ENCODE assay signal across 11 cellular contexts in the genomic region with DNA sequence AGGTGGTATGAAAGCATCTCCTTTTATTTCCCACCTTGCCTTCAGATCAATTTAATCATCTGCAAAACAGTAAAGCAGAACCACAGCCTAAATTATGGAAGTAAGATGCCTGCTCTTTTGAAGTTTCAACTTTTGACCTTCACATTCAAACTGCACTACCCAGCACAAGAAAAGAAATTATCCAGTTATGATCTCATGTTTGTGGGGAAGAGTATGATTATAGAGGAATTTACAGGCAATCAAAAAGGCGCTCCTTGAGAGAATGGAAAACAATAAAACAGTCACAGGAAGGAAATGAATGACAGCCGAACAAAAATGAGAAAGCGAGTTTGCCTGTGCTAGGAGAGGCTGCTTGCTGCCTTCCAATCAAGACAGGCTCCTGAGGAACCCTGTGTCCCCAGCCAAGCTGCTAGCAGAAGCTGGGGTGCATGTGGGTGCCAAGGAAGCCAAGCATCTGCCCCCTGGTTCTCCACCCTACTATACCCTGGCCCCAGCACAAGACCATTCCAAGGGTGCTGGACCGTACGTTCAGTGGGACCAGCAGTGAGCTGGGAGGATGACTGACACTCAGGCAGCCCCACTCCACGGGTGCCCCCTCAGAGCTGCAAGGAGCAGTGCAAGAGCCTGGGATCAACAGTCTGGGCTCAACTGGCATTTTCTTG. TPM values are rescaled to one million over a fixed set of nuclear protein-coding genes. Genes with fewer than 3 reads are reported as not detected.
DNase-seq lines count a peak whose midpoint lies in the region; ATAC-seq and TF ChIP-seq lines count a peak whose summit lies in the region.
"Had no signal": no experiment of that assay in that cellular context is flagged by ENCODE, and none has a peak within 500 bp of the region (broad histone marks: within the 10 kb centered on the region; RNA-seq: fewer than 3 reads in every experiment).

No MANE protein-coding gene starts in this region.

- DNase-seq in G401 (ENCODE audit: low spot score) (peak; percentile 37), RPMI7951 (ENCODE audit: low read depth) (peak; percentile 24), dermis blood vessel endothelial cell (peak; percentile 81), psoas muscle (no peak), activated gamma-delta T cell (lab: John Stamatoyannopoulos, UW) (no peak), esophagus muscularis mucosa (ENCODE audit: extremely low spot score) (no peak)
- DNase-seq: activated naive CD8-positive, alpha-beta T cell treated with anti-CD3 and anti-CD28 coated beads, Interleukin-2, amount 50 U/mL, for 24 hours; Right ventricle myocardium superior; stimulated activated CD4-positive, alpha-beta T cell treated with anti-CD3 and anti-CD28 coated beads, Interleukin-4, amount 100 ng/mL, for 1 hour had no signal

- peak overlapping the region; percentile 60 for H3K27ac ChIP-seq in psoas muscle
- H3K27ac ChIP-seq in gastroesophageal sphincter = no peak overlapping the region
- no peak overlapping the region for H3K27ac ChIP-seq in esophagus muscularis mucosa (replicated peaks in 1 of 4)

- H3K4me3 ChIP-seq in psoas muscle = no peak overlapping the region
- no peak overlapping the region for H3K4me3 ChIP-seq in gastroesophageal sphincter
- no peak overlapping the region for H3K4me3 ChIP-seq in esophagus muscularis mucosa

- WGBS in psoas muscle, 3 donors = 71 to 78% (median 72%) methylated on average over 6 of the region's 6 CpGs
- WGBS in gastroesophageal sphincter (ENCODE audit: low coverage in 1 of 2), 2 donors = 57 to 87% methylated on average over 3 of the region's 6 CpGs
- 78% methylated on average over 6 of the region's 6 CpGs for WGBS in esophagus muscularis mucosa

- TF ChIP-seq EP300 in gastroesophageal sphincter (IDR thresholded peaks at IDR 0.05) = no peak
- TF ChIP-seq EP300 in esophagus muscularis mucosa (IDR thresholded peaks at IDR 0.05) = no peak

- in situ Hi-C loops in G401 (cut with HindIII; ENCODE audit: low sequenced_read_pairs) = no loop called here

- H3K9me3 ChIP-seq in psoas muscle (no peaks in the 10 kb centered on the region), gastroesophageal sphincter (no peaks in the 10 kb centered on the region), esophagus muscularis mucosa (no peaks in the 10 kb centered on the region)

- ATAC-seq in psoas muscle (no peak), gastroesophageal sphincter (no peak), GM21529 (IDR thresholded peaks at IDR 0.05; ENCODE audit: unreplicated experiment) (no peak)
- ATAC-seq: activated naive CD8-positive, alpha-beta T cell treated with anti-CD3 and anti-CD28 coated beads, Interleukin-2, amount 50 U/mL, for 24 hours had no signal

- H3K4me1 ChIP-seq in psoas muscle = peaks cover 11% of the 10 kb centered on the region
- no peaks in the 10 kb centered on the region for H3K4me1 ChIP-seq in gastroesophageal sphincter
- no peaks in the 10 kb centered on the region for H3K4me1 ChIP-seq in esophagus muscularis mucosa

- H3K27me3 ChIP-seq in psoas muscle (ENCODE audit: insufficient read depth in 3 of 3, low read length in 2 of 3) = no peaks in the 10 kb centered on the region
- H3K27me3 ChIP-seq in gastroesophageal sphincter = no peaks in the 10 kb centered on the region
- no peaks in the 10 kb centered on the region for H3K27me3 ChIP-seq in esophagus muscularis mucosa

- TF ChIP-seq CTCF in psoas muscle (IDR thresholded peaks at IDR 0.05) (no peak), gastroesophageal sphincter (IDR thresholded peaks at IDR 0.05) (no peak), esophagus muscularis mucosa (IDR thresholded peaks at IDR 0.05) (no peak)

- H3K36me3 ChIP-seq in psoas muscle (ENCODE audit: insufficient read depth in 1 of 2, low read depth in 1 of 2) = peaks cover 0 to 14% of the 10 kb centered on the region in 2 donors
- H3K36me3 ChIP-seq in gastroesophageal sphincter = peaks cover 0 to 60% of the 10 kb centered on the region in 2 donors
- peaks cover 8 to 48% (median 40%) of the 10 kb centered on the region in 4 donors for H3K36me3 ChIP-seq in esophagus muscularis mucosa

- intact Hi-C loops in psoas muscle (cut with DNase I) = no loop called here
- intact Hi-C loops in esophagus muscularis mucosa (cut with DNase I) = no loop called here

- TF ChIP-seq POLR2A in gastroesophageal sphincter (IDR thresholded peaks at IDR 0.05) (no peak), esophagus muscularis mucosa (IDR thresholded peaks at IDR 0.05; ENCODE audit: low read depth) (no peak)

RNA-seq across cellular contexts. Expression of a gene that starts 47.8 kb away (rescaled TPM):
- total RNA-seq in G401 (2014; rRNA removed; shearing (Covaris generic)) = 180 and 216 TPM in 2 replicates
- total RNA-seq in RPMI7951 (2014; rRNA removed; shearing (Covaris generic)) = 50.9 and 54.7 TPM in 2 replicates
- total RNA-seq in dermis blood vessel endothelial cell = 70.5 and 78.8 TPM in 2 replicates
- 10 to 100 TPM; 26.3 to 37.1 (median 35.6) TPM for total RNA-seq in psoas muscle
- polyA plus RNA-seq in psoas muscle = 10 to 100 TPM; 34.2 to 40.2 (median 35.1) TPM
- total RNA-seq in gastroesophageal sphincter = 10 to 100 TPM; 61.3 to 77.7 (median 69.6) TPM
- 10 to 100 TPM; 59.8 to 90.9 (median 73.0) TPM for total RNA-seq in esophagus muscularis mucosa

Comparison
In these comparisons a context has a peak if more than half of its experiments do, and no peak if none do; other contexts are left out.
1. DNase-seq: peak in G401 (single experiment), RPMI7951 (single experiment) and dermis blood vessel endothelial cell (single experiment); none in psoas muscle (0 of 2), activated gamma-delta T cell (single experiment) and esophagus muscularis mucosa (single experiment).